ENCODE assay signal across 1 cellular context in the genomic region with DNA sequence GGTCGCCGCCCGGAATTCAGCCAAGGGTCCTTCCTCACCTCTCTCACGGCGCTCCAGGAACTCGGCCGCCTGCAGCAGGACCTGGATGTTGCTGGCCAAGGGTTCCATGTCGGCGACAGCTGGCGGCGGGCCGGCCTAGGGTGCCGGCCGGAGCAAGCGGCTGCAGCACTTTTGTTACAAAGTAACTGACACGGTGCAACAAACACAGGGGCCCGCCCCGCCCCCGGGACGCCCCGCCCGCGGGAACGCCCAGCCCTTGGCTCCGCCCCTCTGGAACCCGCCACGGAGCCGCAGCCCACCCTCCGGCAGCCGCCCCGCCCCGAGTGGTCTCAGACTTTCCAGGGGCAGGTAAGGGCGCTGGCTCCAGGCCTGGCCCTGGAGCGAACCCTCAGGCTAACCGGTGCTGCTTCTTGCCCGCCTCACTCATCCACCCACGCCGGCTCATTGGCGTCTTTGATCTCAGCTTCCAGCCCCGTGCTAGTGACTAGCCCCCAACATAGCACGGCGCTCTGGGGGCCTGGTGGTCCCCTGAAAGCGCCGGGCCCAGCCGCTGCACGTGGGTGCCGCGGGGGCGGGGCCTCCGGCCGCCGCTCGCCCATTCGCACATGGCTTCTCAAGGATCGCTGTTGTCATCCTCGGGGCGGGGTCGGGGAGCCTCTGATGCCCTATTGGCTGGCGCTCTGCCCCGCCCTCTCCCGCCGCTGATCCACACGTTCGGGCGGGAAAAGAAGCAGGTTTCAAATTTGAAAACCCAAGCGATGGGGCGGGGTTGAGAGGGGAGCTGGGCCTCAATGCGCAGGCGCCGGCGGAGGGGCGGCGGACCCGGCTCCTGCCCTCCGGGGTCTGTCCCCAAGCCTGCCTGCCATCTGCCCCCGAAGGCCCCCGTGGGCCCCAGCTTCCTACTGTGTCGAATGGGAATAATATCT.
TF ChIP-seq lines count a peak whose summit lies in the region.

A gene with protein sequence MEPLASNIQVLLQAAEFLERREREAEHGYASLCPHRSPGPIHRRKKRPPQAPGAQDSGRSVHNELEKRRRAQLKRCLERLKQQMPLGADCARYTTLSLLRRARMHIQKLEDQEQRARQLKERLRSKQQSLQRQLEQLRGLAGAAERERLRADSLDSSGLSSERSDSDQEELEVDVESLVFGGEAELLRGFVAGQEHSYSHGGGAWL (minus strand): TSS at position 176 of the 926 bp plus-strand sequence. CDS start 68 bp downstream, at position 108.

TF ChIP-seq in HepG2, 621 proteins besides CTCF, POLR2A, EP300 and RAD21 (continued from another document and continues in another):
- peak; percentile 54; the same call in 1 of the 2 replicates for TF ChIP-seq KDM5A (IDR thresholded peaks at IDR 0.05; ENCODE audit: borderline replicate concordance, low read length)
- TF ChIP-seq, protein P1, sequence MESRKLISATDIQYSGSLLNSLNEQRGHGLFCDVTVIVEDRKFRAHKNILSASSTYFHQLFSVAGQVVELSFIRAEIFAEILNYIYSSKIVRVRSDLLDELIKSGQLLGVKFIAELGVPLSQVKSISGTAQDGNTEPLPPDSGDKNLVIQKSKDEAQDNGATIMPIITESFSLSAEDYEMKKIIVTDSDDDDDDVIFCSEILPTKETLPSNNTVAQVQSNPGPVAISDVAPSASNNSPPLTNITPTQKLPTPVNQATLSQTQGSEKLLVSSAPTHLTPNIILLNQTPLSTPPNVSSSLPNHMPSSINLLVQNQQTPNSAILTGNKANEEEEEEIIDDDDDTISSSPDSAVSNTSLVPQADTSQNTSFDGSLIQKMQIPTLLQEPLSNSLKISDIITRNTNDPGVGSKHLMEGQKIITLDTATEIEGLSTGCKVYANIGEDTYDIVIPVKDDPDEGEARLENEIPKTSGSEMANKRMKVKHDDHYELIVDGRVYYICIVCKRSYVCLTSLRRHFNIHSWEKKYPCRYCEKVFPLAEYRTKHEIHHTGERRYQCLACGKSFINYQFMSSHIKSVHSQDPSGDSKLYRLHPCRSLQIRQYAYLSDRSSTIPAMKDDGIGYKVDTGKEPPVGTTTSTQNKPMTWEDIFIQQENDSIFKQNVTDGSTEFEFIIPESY (CRISPR knock-in tag; IDR thresholded peaks at IDR 0.05) = no peak
- 0 out of 2 replicates have a peak, but pooled peaks have one; percentile 26 for TF ChIP-seq SMYD3 (CRISPR knock-in tag; IDR thresholded peaks at IDR 0.05)
- TF ChIP-seq MEIS2 (CRISPR knock-in tag; IDR thresholded peaks at IDR 0.05) = peak; percentile 13; the same call in 1 of the 2 replicates
- no peak for TF ChIP-seq ZNF10 (CRISPR knock-in tag; IDR thresholded peaks at IDR 0.05; ENCODE audit: borderline replicate concordance, low read depth)
- no peak for TF ChIP-seq ZNF205 (CRISPR knock-in tag; IDR thresholded peaks at IDR 0.05)
- TF ChIP-seq GABPB1 (CRISPR knock-in tag; IDR thresholded peaks at IDR 0.05) = peak; percentile 59; the same call in 1 of the 2 replicates
- TF ChIP-seq, protein P2, sequence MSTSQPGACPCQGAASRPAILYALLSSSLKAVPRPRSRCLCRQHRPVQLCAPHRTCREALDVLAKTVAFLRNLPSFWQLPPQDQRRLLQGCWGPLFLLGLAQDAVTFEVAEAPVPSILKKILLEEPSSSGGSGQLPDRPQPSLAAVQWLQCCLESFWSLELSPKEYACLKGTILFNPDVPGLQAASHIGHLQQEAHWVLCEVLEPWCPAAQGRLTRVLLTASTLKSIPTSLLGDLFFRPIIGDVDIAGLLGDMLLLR (CRISPR knock-in tag; IDR thresholded peaks at IDR 0.05) = peak; percentile 86; the same call in 1 of the 2 replicates
- TF ChIP-seq RBM22 (optimal IDR thresholded peaks at IDR 0.05; ENCODE audit: low read length) = peak; percentile 76
- TF ChIP-seq MIER3 (CRISPR knock-in tag; IDR thresholded peaks at IDR 0.05; ENCODE audit: borderline replicate concordance) = peak; percentile 34; the same call in 1 of the 2 replicates
- no peak; the same call in 1 of the 2 replicates for TF ChIP-seq ZNF224 (CRISPR knock-in tag; IDR thresholded peaks at IDR 0.05)
- TF ChIP-seq, protein P3, sequence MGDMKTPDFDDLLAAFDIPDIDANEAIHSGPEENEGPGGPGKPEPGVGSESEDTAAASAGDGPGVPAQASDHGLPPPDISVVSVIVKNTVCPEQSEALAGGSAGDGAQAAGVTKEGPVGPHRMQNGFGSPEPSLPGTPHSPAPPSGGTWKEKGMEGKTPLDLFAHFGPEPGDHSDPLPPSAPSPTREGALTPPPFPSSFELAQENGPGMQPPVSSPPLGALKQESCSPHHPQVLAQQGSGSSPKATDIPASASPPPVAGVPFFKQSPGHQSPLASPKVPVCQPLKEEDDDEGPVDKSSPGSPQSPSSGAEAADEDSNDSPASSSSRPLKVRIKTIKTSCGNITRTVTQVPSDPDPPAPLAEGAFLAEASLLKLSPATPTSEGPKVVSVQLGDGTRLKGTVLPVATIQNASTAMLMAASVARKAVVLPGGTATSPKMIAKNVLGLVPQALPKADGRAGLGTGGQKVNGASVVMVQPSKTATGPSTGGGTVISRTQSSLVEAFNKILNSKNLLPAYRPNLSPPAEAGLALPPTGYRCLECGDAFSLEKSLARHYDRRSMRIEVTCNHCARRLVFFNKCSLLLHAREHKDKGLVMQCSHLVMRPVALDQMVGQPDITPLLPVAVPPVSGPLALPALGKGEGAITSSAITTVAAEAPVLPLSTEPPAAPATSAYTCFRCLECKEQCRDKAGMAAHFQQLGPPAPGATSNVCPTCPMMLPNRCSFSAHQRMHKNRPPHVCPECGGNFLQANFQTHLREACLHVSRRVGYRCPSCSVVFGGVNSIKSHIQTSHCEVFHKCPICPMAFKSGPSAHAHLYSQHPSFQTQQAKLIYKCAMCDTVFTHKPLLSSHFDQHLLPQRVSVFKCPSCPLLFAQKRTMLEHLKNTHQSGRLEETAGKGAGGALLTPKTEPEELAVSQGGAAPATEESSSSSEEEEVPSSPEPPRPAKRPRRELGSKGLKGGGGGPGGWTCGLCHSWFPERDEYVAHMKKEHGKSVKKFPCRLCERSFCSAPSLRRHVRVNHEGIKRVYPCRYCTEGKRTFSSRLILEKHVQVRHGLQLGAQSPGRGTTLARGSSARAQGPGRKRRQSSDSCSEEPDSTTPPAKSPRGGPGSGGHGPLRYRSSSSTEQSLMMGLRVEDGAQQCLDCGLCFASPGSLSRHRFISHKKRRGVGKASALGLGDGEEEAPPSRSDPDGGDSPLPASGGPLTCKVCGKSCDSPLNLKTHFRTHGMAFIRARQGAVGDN (CRISPR knock-in tag; IDR thresholded peaks at IDR 0.05) = peak; percentile 84
- 0 out of 2 replicates have a peak, but pooled peaks have one; percentile 43 for TF ChIP-seq ZNF766 (CRISPR knock-in tag; IDR thresholded peaks at IDR 0.05; ENCODE audit: borderline replicate concordance)
- TF ChIP-seq NCOA2 (CRISPR knock-in tag; IDR thresholded peaks at IDR 0.05) = no peak
- peak; percentile 86; the same call in 1 of the 2 replicates for TF ChIP-seq ARNT2 (CRISPR knock-in tag; IDR thresholded peaks at IDR 0.05; ENCODE audit: low read depth)
- no peak for TF ChIP-seq ARID2 (CRISPR knock-in tag; IDR thresholded peaks at IDR 0.05; ENCODE audit: borderline replicate concordance)
- TF ChIP-seq, protein P4, sequence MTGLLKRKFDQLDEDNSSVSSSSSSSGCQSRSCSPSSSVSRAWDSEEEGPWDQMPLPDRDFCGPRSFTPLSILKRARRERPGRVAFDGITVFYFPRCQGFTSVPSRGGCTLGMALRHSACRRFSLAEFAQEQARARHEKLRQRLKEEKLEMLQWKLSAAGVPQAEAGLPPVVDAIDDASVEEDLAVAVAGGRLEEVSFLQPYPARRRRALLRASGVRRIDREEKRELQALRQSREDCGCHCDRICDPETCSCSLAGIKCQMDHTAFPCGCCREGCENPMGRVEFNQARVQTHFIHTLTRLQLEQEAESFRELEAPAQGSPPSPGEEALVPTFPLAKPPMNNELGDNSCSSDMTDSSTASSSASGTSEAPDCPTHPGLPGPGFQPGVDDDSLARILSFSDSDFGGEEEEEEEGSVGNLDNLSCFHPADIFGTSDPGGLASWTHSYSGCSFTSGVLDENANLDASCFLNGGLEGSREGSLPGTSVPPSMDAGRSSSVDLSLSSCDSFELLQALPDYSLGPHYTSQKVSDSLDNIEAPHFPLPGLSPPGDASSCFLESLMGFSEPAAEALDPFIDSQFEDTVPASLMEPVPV (CRISPR knock-in tag; IDR thresholded peaks at IDR 0.05) = peak; percentile 76; the same call in 1 of the 2 replicates
- TF ChIP-seq TP53 (CRISPR knock-in tag; conservative IDR thresholded peaks at IDR 0.05) = no peak
- TF ChIP-seq, protein P5, sequence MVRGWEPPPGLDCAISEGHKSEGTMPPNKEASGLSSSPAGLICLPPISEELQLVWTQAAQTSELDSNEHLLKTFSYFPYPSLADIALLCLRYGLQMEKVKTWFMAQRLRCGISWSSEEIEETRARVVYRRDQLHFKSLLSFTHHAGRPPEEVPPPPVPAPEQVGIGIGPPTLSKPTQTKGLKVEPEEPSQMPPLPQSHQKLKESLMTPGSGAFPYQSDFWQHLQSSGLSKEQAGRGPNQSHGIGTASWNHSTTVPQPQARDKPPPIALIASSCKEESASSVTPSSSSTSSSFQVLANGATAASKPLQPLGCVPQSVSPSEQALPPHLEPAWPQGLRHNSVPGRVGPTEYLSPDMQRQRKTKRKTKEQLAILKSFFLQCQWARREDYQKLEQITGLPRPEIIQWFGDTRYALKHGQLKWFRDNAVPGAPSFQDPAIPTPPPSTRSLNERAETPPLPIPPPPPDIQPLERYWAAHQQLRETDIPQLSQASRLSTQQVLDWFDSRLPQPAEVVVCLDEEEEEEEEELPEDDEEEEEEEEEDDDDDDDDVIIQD (CRISPR knock-in tag; IDR thresholded peaks at IDR 0.05; ENCODE audit: low read depth) = 0 out of 2 replicates have a peak, but pooled peaks have one; percentile 31
- 0 out of 2 replicates have a peak, but pooled peaks have one; percentile 36 for TF ChIP-seq ZNF589 (CRISPR knock-in tag; conservative IDR thresholded peaks at IDR 0.05)
- no peak for TF ChIP-seq ZNF430 (CRISPR knock-in tag; IDR thresholded peaks at IDR 0.05)
- no peak for TF ChIP-seq ZNF260 (CRISPR knock-in tag; IDR thresholded peaks at IDR 0.05; ENCODE audit: borderline replicate concordance, low read depth)
- peak; percentile 95 for TF ChIP-seq ZBTB7B (CRISPR knock-in tag; IDR thresholded peaks at IDR 0.05)
- TF ChIP-seq SKI (IDR thresholded peaks at IDR 0.05; ENCODE audit: partially characterized antibody) = no peak
- no peak for TF ChIP-seq ZNF383 (CRISPR knock-in tag; IDR thresholded peaks at IDR 0.05; ENCODE audit: borderline replicate concordance)
- no peak for TF ChIP-seq ZFP62 (CRISPR knock-in tag; IDR thresholded peaks at IDR 0.05)
- peak; percentile 88; the same call in 1 of the 2 replicates for TF ChIP-seq FOXM1 (CRISPR knock-in tag; IDR thresholded peaks at IDR 0.05)
- no peak for TF ChIP-seq NFKB2 (CRISPR knock-in tag; IDR thresholded peaks at IDR 0.05; ENCODE audit: borderline replicate concordance)
- no peak for TF ChIP-seq ZNF24 (IDR thresholded peaks at IDR 0.05)
- TF ChIP-seq, protein P6, sequence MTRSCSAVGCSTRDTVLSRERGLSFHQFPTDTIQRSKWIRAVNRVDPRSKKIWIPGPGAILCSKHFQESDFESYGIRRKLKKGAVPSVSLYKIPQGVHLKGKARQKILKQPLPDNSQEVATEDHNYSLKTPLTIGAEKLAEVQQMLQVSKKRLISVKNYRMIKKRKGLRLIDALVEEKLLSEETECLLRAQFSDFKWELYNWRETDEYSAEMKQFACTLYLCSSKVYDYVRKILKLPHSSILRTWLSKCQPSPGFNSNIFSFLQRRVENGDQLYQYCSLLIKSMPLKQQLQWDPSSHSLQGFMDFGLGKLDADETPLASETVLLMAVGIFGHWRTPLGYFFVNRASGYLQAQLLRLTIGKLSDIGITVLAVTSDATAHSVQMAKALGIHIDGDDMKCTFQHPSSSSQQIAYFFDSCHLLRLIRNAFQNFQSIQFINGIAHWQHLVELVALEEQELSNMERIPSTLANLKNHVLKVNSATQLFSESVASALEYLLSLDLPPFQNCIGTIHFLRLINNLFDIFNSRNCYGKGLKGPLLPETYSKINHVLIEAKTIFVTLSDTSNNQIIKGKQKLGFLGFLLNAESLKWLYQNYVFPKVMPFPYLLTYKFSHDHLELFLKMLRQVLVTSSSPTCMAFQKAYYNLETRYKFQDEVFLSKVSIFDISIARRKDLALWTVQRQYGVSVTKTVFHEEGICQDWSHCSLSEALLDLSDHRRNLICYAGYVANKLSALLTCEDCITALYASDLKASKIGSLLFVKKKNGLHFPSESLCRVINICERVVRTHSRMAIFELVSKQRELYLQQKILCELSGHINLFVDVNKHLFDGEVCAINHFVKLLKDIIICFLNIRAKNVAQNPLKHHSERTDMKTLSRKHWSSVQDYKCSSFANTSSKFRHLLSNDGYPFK (CRISPR knock-in tag; IDR thresholded peaks at IDR 0.05; ENCODE audit: borderline replicate concordance) = no peak
- no peak for TF ChIP-seq ZMYM3 (CRISPR knock-in tag; IDR thresholded peaks at IDR 0.05)
- TF ChIP-seq PCBP1 (IDR thresholded peaks at IDR 0.05; ENCODE audit: borderline replicate concordance, low read depth, low read length) = no peak
- TF ChIP-seq, protein P7, sequence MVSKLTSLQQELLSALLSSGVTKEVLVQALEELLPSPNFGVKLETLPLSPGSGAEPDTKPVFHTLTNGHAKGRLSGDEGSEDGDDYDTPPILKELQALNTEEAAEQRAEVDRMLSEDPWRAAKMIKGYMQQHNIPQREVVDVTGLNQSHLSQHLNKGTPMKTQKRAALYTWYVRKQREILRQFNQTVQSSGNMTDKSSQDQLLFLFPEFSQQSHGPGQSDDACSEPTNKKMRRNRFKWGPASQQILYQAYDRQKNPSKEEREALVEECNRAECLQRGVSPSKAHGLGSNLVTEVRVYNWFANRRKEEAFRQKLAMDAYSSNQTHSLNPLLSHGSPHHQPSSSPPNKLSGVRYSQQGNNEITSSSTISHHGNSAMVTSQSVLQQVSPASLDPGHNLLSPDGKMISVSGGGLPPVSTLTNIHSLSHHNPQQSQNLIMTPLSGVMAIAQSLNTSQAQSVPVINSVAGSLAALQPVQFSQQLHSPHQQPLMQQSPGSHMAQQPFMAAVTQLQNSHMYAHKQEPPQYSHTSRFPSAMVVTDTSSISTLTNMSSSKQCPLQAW (CRISPR knock-in tag; IDR thresholded peaks at IDR 0.05) = peak; percentile 58; the same call in 1 of the 2 replicates
- peak; percentile 70; the same call in 1 of the 2 replicates for TF ChIP-seq ZNF546 (CRISPR knock-in tag; conservative IDR thresholded peaks at IDR 0.05)
- TF ChIP-seq ZNF501 (CRISPR knock-in tag; IDR thresholded peaks at IDR 0.05) = peak; percentile 83
- peak; percentile 46; the same call in 1 of the 2 replicates for TF ChIP-seq ZNF841 (CRISPR knock-in tag; IDR thresholded peaks at IDR 0.05; ENCODE audit: borderline replicate concordance)
- TF ChIP-seq, protein P8, sequence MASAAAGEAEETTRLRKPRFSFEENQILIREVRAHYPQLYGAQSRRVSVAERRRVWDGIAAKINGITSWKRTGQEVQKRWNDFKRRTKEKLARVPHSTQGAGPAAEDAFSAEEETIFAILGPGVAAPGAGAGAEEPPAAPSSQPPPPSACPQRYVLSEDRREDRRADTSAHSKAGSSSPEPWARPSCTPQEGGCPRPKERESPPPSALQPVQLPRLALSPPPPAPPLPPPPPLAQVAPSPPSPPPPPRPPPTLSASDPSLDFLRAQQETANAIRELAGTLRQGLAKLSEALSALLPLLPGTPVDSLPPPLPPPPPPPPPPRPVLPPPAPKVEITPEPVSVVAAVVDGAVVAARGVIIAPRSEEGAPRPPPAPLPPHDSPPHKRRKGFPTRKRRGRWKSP (CRISPR knock-in tag; IDR thresholded peaks at IDR 0.05) = peak; percentile 29; the same call in 1 of the 2 replicates
- no peak for TF ChIP-seq NFATC3 (CRISPR knock-in tag; IDR thresholded peaks at IDR 0.05)
